In the genomic region with DNA sequence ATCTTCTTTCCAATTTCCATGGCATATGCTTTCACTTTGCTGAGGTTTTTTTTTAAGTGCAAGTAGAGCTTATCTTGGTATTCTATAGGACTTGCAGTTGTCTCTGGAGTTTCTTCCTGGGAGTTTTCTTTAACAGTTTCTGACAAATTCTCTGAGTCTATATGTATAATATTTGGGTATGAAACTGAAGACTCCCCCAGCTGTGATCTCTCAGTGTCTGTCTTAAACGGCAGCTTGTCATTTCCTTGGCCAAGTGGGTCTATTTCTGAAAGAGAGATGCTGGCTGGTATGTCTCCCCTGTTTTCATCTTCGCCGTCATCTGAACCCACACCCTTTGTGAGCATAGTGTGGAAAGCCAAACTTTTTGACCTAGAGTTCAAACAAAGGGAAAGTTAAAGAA, we compare ENCODE assay signal across 24 cellular contexts.
"Had no signal": no experiment of that assay in that cellular context is flagged by ENCODE, and none has a peak within 500 bp of the region (broad histone marks: within the 10 kb centered on the region; RNA-seq: fewer than 3 reads in every experiment).

No MANE protein-coding gene starts in this region.

- H3K4me3 Mint-ChIP-seq: activated B cell treated with CpG ODN at 0.5 μM for 24 hours; activated CD4-positive, alpha-beta T cell treated with anti-CD3 and anti-CD28 coated beads, Interleukin-2, amount 10 ng/mL, durations not matched to agents 24 days and 14 days; activated naive CD4-positive, alpha-beta T cell treated with anti-CD3 and anti-CD28 coated beads for 36 hours; activated naive CD8-positive, alpha-beta T cell; activated T-helper 17 cell treated with anti-CD3 and anti-CD28 coated beads, Interleukin-2, amount 50 U/mL, for 72 hours; T-helper 17 cell had no signal

- H3K27ac Mint-ChIP-seq: activated B cell treated with CpG ODN at 0.5 μM for 24 hours; activated CD4-positive, alpha-beta T cell treated with anti-CD3 and anti-CD28 coated beads, Interleukin-2, amount 10 ng/mL, durations not matched to agents 24 days and 14 days; activated naive CD4-positive, alpha-beta T cell treated with anti-CD3 and anti-CD28 coated beads for 36 hours; activated naive CD8-positive, alpha-beta T cell; activated T-helper 17 cell treated with anti-CD3 and anti-CD28 coated beads, Interleukin-2, amount 50 U/mL, for 72 hours; T-helper 17 cell had no signal

- H3K36me3 Mint-ChIP-seq: activated naive CD8-positive, alpha-beta T cell had no signal

- H3K4me3 ChIP-seq: MG63, Peyer's patch, SJSA1 had no signal

- H3K27ac ChIP-seq: Peyer's patch, SJSA1 had no signal

- H3K36me3 ChIP-seq: MG63, Peyer's patch, SJSA1 had no signal

- H3K9me3 ChIP-seq: MG63, Peyer's patch, SJSA1 had no signal

- H3K4me1 Mint-ChIP-seq: activated B cell treated with CpG ODN at 0.5 μM for 24 hours; activated CD4-positive, alpha-beta T cell treated with anti-CD3 and anti-CD28 coated beads, Interleukin-2, amount 10 ng/mL, durations not matched to agents 24 days and 14 days; activated T-helper 17 cell treated with anti-CD3 and anti-CD28 coated beads, Interleukin-2, amount 50 U/mL, for 72 hours; T-helper 17 cell had no signal

- H3K27me3 ChIP-seq: MG63, Peyer's patch, SJSA1 had no signal

- H3K9me3 Mint-ChIP-seq: activated B cell treated with CpG ODN at 0.5 μM for 24 hours; activated CD4-positive, alpha-beta T cell treated with anti-CD3 and anti-CD28 coated beads, Interleukin-2, amount 10 ng/mL, durations not matched to agents 24 days and 14 days; activated naive CD4-positive, alpha-beta T cell treated with anti-CD3 and anti-CD28 coated beads for 36 hours; activated T-helper 17 cell treated with anti-CD3 and anti-CD28 coated beads, Interleukin-2, amount 50 U/mL, for 72 hours had no signal

- H3K27me3 Mint-ChIP-seq: activated T-helper 17 cell treated with anti-CD3 and anti-CD28 coated beads, Interleukin-2, amount 50 U/mL, for 72 hours had no signal

- H3K4me1 ChIP-seq: Peyer's patch had no signal

- DNase-seq: activated B cell treated with CpG ODN at 0.5 μM for 24 hours; activated CD4-positive, alpha-beta T cell treated with anti-CD3 and anti-CD28 coated beads for 1 hour; activated CD4-positive, alpha-beta T cell treated with anti-CD3 and anti-CD28 coated beads, Interleukin-2, amount 10 ng/mL, durations not matched to agents 24 days and 14 days; activated CD4-positive, alpha-beta T cell treated with anti-CD3 and anti-CD28 coated beads, Interleukin-2, amount 50 U/mL, for 48 hours; activated gamma-delta T cell; activated naive CD4-positive, alpha-beta T cell treated with anti-CD3 and anti-CD28 coated beads for 36 hours; activated T-cell treated with anti-CD3 and anti-CD28 coated beads for 4 hours; activated T-cell treated with anti-CD3 and anti-CD28 coated beads, Interleukin-2, amount 50 U/mL, for 48 hours; MG63; MV-4-11; NCI-H1092 treated with DMSO at 0.1 percent for 48 hours; NCI-H1417 treated with DMSO at 0.1 percent for 48 hours; NCI-H1694 treated with DMSO at 0.1 percent for 48 hours; NCI-H2029 treated with DMSO at 0.1 percent for 48 hours; NCI-H345; NCI-H510A treated with DMSO at 0.1 percent for 48 hours; NCI-H69; Peyer's patch; SHP77; T-helper 17 cell; T-helper 9 cell had no signal

- ATAC-seq: activated T-helper 17 cell treated with anti-CD3 and anti-CD28 coated beads, Interleukin-2, amount 50 U/mL, for 72 hours; T-helper 17 cell had no signal
